ENCODE assay signal across 32 cellular contexts in the genomic region with DNA sequence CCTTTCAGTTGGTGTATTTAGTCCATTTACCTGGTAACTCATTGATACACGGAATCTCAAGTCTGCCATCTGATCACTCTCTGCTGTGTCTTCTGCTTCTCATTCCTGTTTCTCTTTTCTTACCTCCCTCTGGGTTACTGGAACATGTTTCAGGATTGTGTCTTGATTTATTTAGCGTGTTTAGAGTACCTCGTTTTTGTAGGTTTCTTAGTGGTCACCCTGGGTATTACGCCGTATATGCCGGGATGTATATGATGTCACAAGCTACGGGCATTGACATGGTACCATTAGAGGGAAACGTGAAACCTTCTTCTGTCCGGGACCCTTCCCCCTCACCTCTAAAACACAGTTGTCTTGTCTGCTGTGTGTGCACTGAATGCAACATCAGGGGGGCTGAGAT. TPM values are rescaled to one million over a fixed set of nuclear protein-coding genes. Genes with fewer than 3 reads are reported as not detected.
DNase-seq lines count a peak whose midpoint lies in the region; ATAC-seq and TF ChIP-seq lines count a peak whose summit lies in the region.
"Had no signal": no experiment of that assay in that cellular context is flagged by ENCODE, and none has a peak within 500 bp of the region (broad histone marks: within the 10 kb centered on the region; RNA-seq: fewer than 3 reads in every experiment).

No MANE protein-coding gene starts in this region.

- H4K20me1 ChIP-seq in OCI-LY7 (ENCODE audit: insufficient read depth, low read length) = no peaks in the 10 kb centered on the region

- H3K4me3 Mint-ChIP-seq in activated naive CD4-positive, alpha-beta T cell treated with anti-CD3 and anti-CD28 coated beads, Interleukin-2, amount 10 ng/mL, durations not matched to agents 7 days and 5 days = no peak overlapping the region
- no peak overlapping the region for H3K4me3 Mint-ChIP-seq in endothelial cell (ENCODE audit: unreplicated experiment)
- H3K4me3 Mint-ChIP-seq in immature natural killer cell = no peak overlapping the region
- H3K4me3 Mint-ChIP-seq: activated CD4-positive, alpha-beta T cell treated with anti-CD3 and anti-CD28 coated beads, Interleukin-2, amount 10 ng/mL, durations not matched to agents 7 days and 5 days; neural progenitor cell; stimulated activated memory B cell treated with anti-CD40 and anti-IgM and Interleukin-4, amounts not matched to agents 10 μg/mL and 1 μg/mL and 100 μg/mL, for 72 hours; T-helper 17 cell had no signal

- no peaks in the 10 kb centered on the region for H3K4me1 Mint-ChIP-seq in activated naive CD4-positive, alpha-beta T cell treated with anti-CD3 and anti-CD28 coated beads, Interleukin-2, amount 10 ng/mL, durations not matched to agents 7 days and 5 days
- no peaks in the 10 kb centered on the region for H3K4me1 Mint-ChIP-seq in endothelial cell (ENCODE audit: unreplicated experiment)
- H3K4me1 Mint-ChIP-seq in immature natural killer cell = no peaks in the 10 kb centered on the region
- H3K4me1 Mint-ChIP-seq: activated CD4-positive, alpha-beta T cell treated with anti-CD3 and anti-CD28 coated beads, Interleukin-2, amount 10 ng/mL, durations not matched to agents 7 days and 5 days; stimulated activated memory B cell treated with anti-CD40 and anti-IgM and Interleukin-4, amounts not matched to agents 10 μg/mL and 1 μg/mL and 100 μg/mL, for 72 hours; T-helper 17 cell had no signal

- H3K4me3 ChIP-seq in OCI-LY7 (ENCODE audit: low read depth, low read length, poor library complexity, severe bottlenecking) (no peak overlapping the region), sigmoid colon (no peak overlapping the region)
- H3K4me3 ChIP-seq: adrenal gland, neural progenitor cell, PC-9, prostate gland, SJSA1, vagina had no signal

- no peak overlapping the region for H2AFZ ChIP-seq in OCI-LY7 (ENCODE audit: low read length)
- H2AFZ ChIP-seq: neural progenitor cell, PC-9 had no signal

- peak; percentile 19 for DNase-seq in activated naive CD4-positive, alpha-beta T cell treated with anti-CD3 and anti-CD28 coated beads, Interleukin-2, amount 10 ng/mL, durations not matched to agents 7 days and 5 days
- DNase-seq in activated naive CD4-positive, alpha-beta T cell (lab: John Stamatoyannopoulos, UW) = no peak
- DNase-seq in OCI-LY7 (ENCODE audit: low spot score) = no peak
- DNase-seq in endothelial cell (ENCODE audit: low spot score) = no peak
- DNase-seq in sigmoid colon = peak; percentile 7
- DNase-seq in SK-N-DZ (ENCODE audit: low spot score) = no peak
- DNase-seq in immature natural killer cell = no peak
- DNase-seq: activated CD4-positive, alpha-beta T cell treated with anti-CD3 and anti-CD28 coated beads, Interleukin-2, amount 10 ng/mL, durations not matched to agents 7 days and 5 days; activated CD8-positive, alpha-beta memory T cell treated with anti-CD3 and anti-CD28 coated beads, Interleukin-2, amount 50 U/mL, for 4 hours; activated effector memory CD4-positive, alpha-beta T cell treated with Interleukin-2 at 50 U/mL for 16 hours; adrenal gland; C1 segment of cervical spinal cord; Calu3; foreskin fibroblast; Karpas-422; NCI-H1092 treated with DMSO at 0.1 percent for 48 hours; NCI-H2029; NCI-H345; NCI-H774; PC-9; stimulated activated CD4-positive, alpha-beta T cell treated with anti-CD3 and anti-CD28 coated beads, Interleukin-2, amount 100 ng/mL, for 24 hours; T-helper 17 cell had no signal

- H3K27ac ChIP-seq in OCI-LY7 (ENCODE audit: low read depth, low read length, poor library complexity, severe bottlenecking) (no peak overlapping the region), sigmoid colon (no peak overlapping the region)
- H3K27ac ChIP-seq: adrenal gland, neural progenitor cell, PC-9, prostate gland, SJSA1, vagina had no signal

- CTCF ChIA-PET in activated naive CD4-positive, alpha-beta T cell treated with anti-CD3 and anti-CD28 coated beads, Interleukin-2, amount 10 ng/mL, durations not matched to agents 7 days and 5 days (lab: Charles Lee) = no interaction called here
- CTCF ChIA-PET in OCI-LY7 (lab: Charles Lee; ENCODE audit: unreplicated experiment) = no interaction called here

- no peaks in the 10 kb centered on the region for H3K9me2 ChIP-seq in OCI-LY7 (ENCODE audit: insufficient read depth, low read length)

- no peaks in the 10 kb centered on the region for H3K9me3 Mint-ChIP-seq in activated naive CD4-positive, alpha-beta T cell treated with anti-CD3 and anti-CD28 coated beads, Interleukin-2, amount 10 ng/mL, durations not matched to agents 7 days and 5 days
- H3K9me3 Mint-ChIP-seq in endothelial cell (ENCODE audit: unreplicated experiment) (no peaks in the 10 kb centered on the region), immature natural killer cell (no peaks in the 10 kb centered on the region)
- H3K9me3 Mint-ChIP-seq: activated CD4-positive, alpha-beta T cell treated with anti-CD3 and anti-CD28 coated beads, Interleukin-2, amount 10 ng/mL, durations not matched to agents 7 days and 5 days; neural progenitor cell; stimulated activated memory B cell treated with anti-CD40 and anti-IgM and Interleukin-4, amounts not matched to agents 10 μg/mL and 1 μg/mL and 100 μg/mL, for 72 hours had no signal

- WGBS in sigmoid colon, 2 donors = 69 to 82% methylated on average over 9 of the region's 9 CpGs

- intact Hi-C loops in OCI-LY7 (cut with micrococcal nuclease; ENCODE audit: unreplicated experiment) (no loop called here), sigmoid colon (cut with DNase I) (no loop called here)

- H3K4me2 ChIP-seq in OCI-LY7 (ENCODE audit: low read length) = no peak overlapping the region
- H3K4me2 ChIP-seq: neural progenitor cell, PC-9 had no signal

- no peaks in the 10 kb centered on the region for H3K36me3 ChIP-seq in OCI-LY7 (ENCODE audit: insufficient read depth, low read length)
- H3K36me3 ChIP-seq in sigmoid colon = no peaks in the 10 kb centered on the region
- H3K36me3 ChIP-seq: adrenal gland, neural progenitor cell, prostate gland, SJSA1, vagina had no signal

- TF ChIP-seq EP300 in sigmoid colon (IDR thresholded peaks at IDR 0.05) = no peak

- H3K4me1 ChIP-seq in OCI-LY7 (ENCODE audit: insufficient read depth, low read length, poor library complexity, severe bottlenecking) (no peaks in the 10 kb centered on the region), sigmoid colon (no peaks in the 10 kb centered on the region)
- H3K4me1 ChIP-seq: adrenal gland, neural progenitor cell, prostate gland, SJSA1, vagina had no signal

- TF ChIP-seq POLR2A in sigmoid colon (IDR thresholded peaks at IDR 0.05) = no peak

- peak; percentile 43; the same call in 1 of the 2 replicates for TF ChIP-seq CTCF in OCI-LY7 (conservative IDR thresholded peaks at IDR 0.05; ENCODE audit: low read length)
- TF ChIP-seq CTCF in endothelial cell (IDR thresholded peaks at IDR 0.05; ENCODE audit: unreplicated experiment) = peak; percentile 58
- no peak for TF ChIP-seq CTCF in sigmoid colon (IDR thresholded peaks at IDR 0.05)

- H3K27ac Mint-ChIP-seq in activated naive CD4-positive, alpha-beta T cell treated with anti-CD3 and anti-CD28 coated beads, Interleukin-2, amount 10 ng/mL, durations not matched to agents 7 days and 5 days = no peak overlapping the region
- H3K27ac Mint-ChIP-seq in endothelial cell (ENCODE audit: unreplicated experiment) (no peak overlapping the region), immature natural killer cell (no peak overlapping the region)
- H3K27ac Mint-ChIP-seq: activated CD4-positive, alpha-beta T cell treated with anti-CD3 and anti-CD28 coated beads, Interleukin-2, amount 10 ng/mL, durations not matched to agents 7 days and 5 days; neural progenitor cell; stimulated activated memory B cell treated with anti-CD40 and anti-IgM and Interleukin-4, amounts not matched to agents 10 μg/mL and 1 μg/mL and 100 μg/mL, for 72 hours; T-helper 17 cell had no signal

- ATAC-seq in GM18873 (IDR thresholded peaks at IDR 0.05; ENCODE audit: low FRiP score, unreplicated experiment) = no peak
- ATAC-seq: stimulated activated memory B cell treated with anti-CD40 and anti-IgM and Interleukin-4, amounts not matched to agents 10 μg/mL and 1 μg/mL and 100 μg/mL, for 72 hours; T-helper 17 cell had no signal

- H3K79me2 ChIP-seq in OCI-LY7 (ENCODE audit: insufficient read depth, low read depth, low read length) = no peaks in the 10 kb centered on the region

- H3K27me3 Mint-ChIP-seq in activated naive CD4-positive, alpha-beta T cell treated with anti-CD3 and anti-CD28 coated beads, Interleukin-2, amount 10 ng/mL, durations not matched to agents 7 days and 5 days = peaks cover 16% of the 10 kb centered on the region
- H3K27me3 Mint-ChIP-seq in endothelial cell (ENCODE audit: unreplicated experiment) (no peaks in the 10 kb centered on the region), immature natural killer cell (ENCODE audit: low read depth in 3 of 3) (peaks cover 0 to 5% (median 0%) of the 10 kb centered on the region in 3 donors)
- H3K27me3 Mint-ChIP-seq: activated CD4-positive, alpha-beta T cell treated with anti-CD3 and anti-CD28 coated beads, Interleukin-2, amount 10 ng/mL, durations not matched to agents 7 days and 5 days; stimulated activated memory B cell treated with anti-CD40 and anti-IgM and Interleukin-4, amounts not matched to agents 10 μg/mL and 1 μg/mL and 100 μg/mL, for 72 hours; T-helper 17 cell had no signal

- no peaks in the 10 kb centered on the region for H3K36me3 Mint-ChIP-seq in activated naive CD4-positive, alpha-beta T cell treated with anti-CD3 and anti-CD28 coated beads, Interleukin-2, amount 10 ng/mL, durations not matched to agents 7 days and 5 days
- H3K36me3 Mint-ChIP-seq in endothelial cell (ENCODE audit: low read depth, unreplicated experiment) = no peaks in the 10 kb centered on the region
- H3K36me3 Mint-ChIP-seq in immature natural killer cell = no peaks in the 10 kb centered on the region
- H3K36me3 Mint-ChIP-seq: neural progenitor cell; stimulated activated memory B cell treated with anti-CD40 and anti-IgM and Interleukin-4, amounts not matched to agents 10 μg/mL and 1 μg/mL and 100 μg/mL, for 72 hours had no signal

- BruUV-seq in OCI-LY7 (replicated peaks; lab: Mats Ljungman, UMichigan) = no TSS peak

- POLR2A ChIA-PET in OCI-LY7 (lab: Charles Lee) = no interaction called here

- peaks cover 0 to 51% (median 8%) of the 10 kb centered on the region in 3 donors for H3K27me3 ChIP-seq in sigmoid colon
- H3K27me3 ChIP-seq: neural progenitor cell, SJSA1, vagina had no signal

- no peaks in the 10 kb centered on the region for H3K9me3 ChIP-seq in OCI-LY7 (ENCODE audit: low read length)
- H3K9me3 ChIP-seq in sigmoid colon = no peaks in the 10 kb centered on the region
- H3K9me3 ChIP-seq: adrenal gland, prostate gland, SJSA1, vagina had no signal

RNA-seq across cellular contexts. Expression of a gene that starts 2.7 kb away (rescaled TPM):
- total RNA-seq in OCI-LY7 (2014; rRNA removed; shearing (Covaris generic)) = not detected in 2 replicates
- total RNA-seq in OCI-LY7 (2022) = not detected in 2 replicates
- total RNA-seq in endothelial cell (ENCODE audit: unreplicated experiment) = not detected
- not detected for total RNA-seq in sigmoid colon
- not detected for polyA plus RNA-seq in sigmoid colon
- polyA plus RNA-seq in SK-N-DZ (2014; cell fraction: cytosol; rRNA removed) = not detected in 2 replicates
- not detected in 2 replicates for polyA plus RNA-seq in SK-N-DZ (2014; cell fraction: nucleus; rRNA removed)
- polyA plus RNA-seq in immature natural killer cell = not detected
- total RNA-seq: activated CD4-positive, alpha-beta T cell treated with anti-CD3 and anti-CD28 coated beads, Interleukin-2, amount 10 ng/mL, durations not matched to agents 7 days and 5 days; adrenal gland; Calu3; HT1080; lower leg skin; PC-9; SJSA1; skeletal muscle tissue; T-helper 17 cell; temporal lobe; vagina had no signal
- polyA plus RNA-seq: adrenal gland had no signal

RNA-seq across cellular contexts. Expression of a gene that starts 45.0 kb away (rescaled TPM):
- not detected in 2 replicates for total RNA-seq in OCI-LY7 (2014; rRNA removed; shearing (Covaris generic))
- not detected in 2 replicates for total RNA-seq in OCI-LY7 (2022)
- 21.4 TPM for total RNA-seq in endothelial cell (ENCODE audit: unreplicated experiment)
- 1 to 10 TPM in 1 of 4 donors, under 1 TPM in 3; 0.14 to 1.1 (median 0.60) TPM for total RNA-seq in sigmoid colon
- 1 to 10 TPM in 1 of 3 donors, under 1 TPM in 2; under 0.01 to 1.7 (median 0.46) TPM for polyA plus RNA-seq in sigmoid colon
- not detected in 2 replicates for polyA plus RNA-seq in SK-N-DZ (2014; cell fraction: cytosol; rRNA removed)
- polyA plus RNA-seq in SK-N-DZ (2014; cell fraction: nucleus; rRNA removed) = not detected in 2 replicates
- under 1 TPM; 0.17 to 0.29 (median 0.22) TPM for polyA plus RNA-seq in immature natural killer cell
- total RNA-seq: HT1080, PC-9, T-helper 17 cell had no signal

Comparison
In these comparisons a context has a peak if more than half of its experiments do, and no peak if none do; other contexts are left out.
1. DNase-seq: peak in activated naive CD4-positive, alpha-beta T cell treated with anti-CD3 and anti-CD28 coated beads, Interleukin-2, amount 10 ng/mL, durations not matched to agents 7 days and 5 days (single experiment) and sigmoid colon (single experiment); none in activated naive CD4-positive, alpha-beta T cell (0 of 4), OCI-LY7 (single experiment), endothelial cell (single experiment), SK-N-DZ (single experiment) and immature natural killer cell (0 of 3).
2. CTCF ChIP-seq: peak in OCI-LY7 (single experiment) and endothelial cell (single experiment); none in sigmoid colon (0 of 4).
3. RNA of a gene that starts 45.0 kb away (total RNA-seq): 21.4 TPM in endothelial cell (single experiment); 0.14 to 1.1 TPM in sigmoid colon and not detected in OCI-LY7; every median in the first group is over 10 times any median in the second.